In genomic region chr4:186351672-186352194, GRCh38 we compare ENCODE assay signal across 27 cellular contexts.
A peak's percentile ranks its signal among the peaks of the same experiment; 100 is the strongest.
DNase-seq lines count a peak whose midpoint lies in the region; ATAC-seq and TF ChIP-seq lines count a peak whose summit lies in the region.
"Had no signal": no experiment of that assay in that cellular context is flagged by ENCODE, and none has a peak within 500 bp of the region (broad histone marks: within the 10 kb centered on the region; RNA-seq: fewer than 3 reads in every experiment).

No MANE protein-coding gene starts in this region.

- DNase-seq in NCI-H146 treated with DMSO at 0.1 percent for 48 hours (lab: John Stamatoyannopoulos, UW; ENCODE audit: unreplicated experiment) (peak; percentile 28), NCI-H774 (lab: John Stamatoyannopoulos, UW) (peak; percentile 41), glutamatergic neuron (no peak)
- DNase-seq in stimulated activated effector memory CD8-positive, alpha-beta T cell treated with anti-CD3 and anti-CD28 coated beads, Interleukin-12 subunit alpha, Interleukin-12 subunit beta, amount 100 ng/mL, for 72 hours (ENCODE audit: low spot score in 2 of 2) = no peak
- DNase-seq in stimulated activated naive B cell treated with anti-CD40 and anti-IgM and Interleukin-4, amounts not matched to agents 10 μg/mL and 1 μg/mL and 100 μg/mL, for 72 hours = no peak
- no peak for DNase-seq in stimulated activated CD4-positive, alpha-beta T cell treated with anti-CD3 and anti-CD28 coated beads, Interleukin-1b, Interleukin-23, amount 100 ng/mL, for 48 hours
- DNase-seq: activated CD4-positive, alpha-beta T cell treated with anti-CD3 and anti-CD28 coated beads, Interleukin-2, amount 50 U/mL, for 4 hours; activated CD8-positive, alpha-beta memory T cell treated with anti-CD3 and anti-CD28 coated beads, Interleukin-2, amount 10 ng/mL, durations not matched to agents 7 days and 5 days; activated naive CD4-positive, alpha-beta T cell; DMS79; erythroblast; H9; MV-4-11; naive B cell; NCI-H2171; NCI-H524 treated with DMSO at 0.1 percent for 48 hours; right lobe of liver; stimulated activated CD4-positive, alpha-beta T cell treated with anti-CD3 and anti-CD28 coated beads, Interleukin-2, amount 100 ng/mL, for 48 hours; T-helper 2 cell; tibial artery had no signal

- no peaks in the 10 kb centered on the region for H3K4me1 Mint-ChIP-seq in stimulated activated effector memory CD8-positive, alpha-beta T cell treated with anti-CD3 and anti-CD28 coated beads, Interleukin-12 subunit alpha, Interleukin-12 subunit beta, amount 100 ng/mL, for 72 hours
- H3K4me1 Mint-ChIP-seq in stimulated activated naive B cell treated with anti-CD40 and anti-IgM and Interleukin-4, amounts not matched to agents 10 μg/mL and 1 μg/mL and 100 μg/mL, for 72 hours = no peaks in the 10 kb centered on the region
- H3K4me1 Mint-ChIP-seq in glutamatergic neuron (ENCODE audit: low read depth, unreplicated experiment) = no peaks in the 10 kb centered on the region
- H3K4me1 Mint-ChIP-seq: activated CD8-positive, alpha-beta memory T cell treated with anti-CD3 and anti-CD28 coated beads, Interleukin-2, amount 10 ng/mL, durations not matched to agents 7 days and 5 days; mesothelial cell of epicardium; naive B cell had no signal

- peak; percentile 8 for ATAC-seq in stimulated activated effector memory CD8-positive, alpha-beta T cell treated with anti-CD3 and anti-CD28 coated beads, Interleukin-12 subunit alpha, Interleukin-12 subunit beta, amount 100 ng/mL, for 72 hours
- ATAC-seq in stimulated activated naive B cell treated with anti-CD40 and anti-IgM and Interleukin-4, amounts not matched to agents 10 μg/mL and 1 μg/mL and 100 μg/mL, for 72 hours (replicated peaks) = no peak
- ATAC-seq: activated CD4-positive, CD25-positive, alpha-beta regulatory T cell treated with anti-CD3 and anti-CD28 coated beads, Interleukin-2, amount 50 U/mL, for 24 hours; activated CD8-positive, alpha-beta memory T cell treated with anti-CD3 and anti-CD28 coated beads, Interleukin-2, amount 10 ng/mL, durations not matched to agents 7 days and 5 days; HepG2; Right ventricle myocardium inferior had no signal

- H3K27me3 Mint-ChIP-seq in stimulated activated naive B cell treated with anti-CD40 and anti-IgM and Interleukin-4, amounts not matched to agents 10 μg/mL and 1 μg/mL and 100 μg/mL, for 72 hours = no peaks in the 10 kb centered on the region
- H3K27me3 Mint-ChIP-seq in glutamatergic neuron (ENCODE audit: unreplicated experiment) = no peaks in the 10 kb centered on the region
- H3K27me3 Mint-ChIP-seq: activated CD8-positive, alpha-beta memory T cell treated with anti-CD3 and anti-CD28 coated beads, Interleukin-2, amount 10 ng/mL, durations not matched to agents 7 days and 5 days; dendritic cell treated with granulocyte-macrophage colony-stimulating factor and Interleukin-4, amounts not matched to agents 40 ng/mL and 50 ng/mL, for 4 days had no signal

- TF ChIP-seq RAD21 in Ishikawa (IDR thresholded peaks at IDR 0.05; ENCODE audit: low read depth) = no peak

- H3K27ac Mint-ChIP-seq in stimulated activated effector memory CD8-positive, alpha-beta T cell treated with anti-CD3 and anti-CD28 coated beads, Interleukin-12 subunit alpha, Interleukin-12 subunit beta, amount 100 ng/mL, for 72 hours = no peak overlapping the region
- no peak overlapping the region for H3K27ac Mint-ChIP-seq in stimulated activated naive B cell treated with anti-CD40 and anti-IgM and Interleukin-4, amounts not matched to agents 10 μg/mL and 1 μg/mL and 100 μg/mL, for 72 hours
- H3K27ac Mint-ChIP-seq in glutamatergic neuron (ENCODE audit: unreplicated experiment) = no peak overlapping the region
- H3K27ac Mint-ChIP-seq: activated CD8-positive, alpha-beta memory T cell treated with anti-CD3 and anti-CD28 coated beads, Interleukin-2, amount 10 ng/mL, durations not matched to agents 7 days and 5 days; dendritic cell treated with granulocyte-macrophage colony-stimulating factor and Interleukin-4, amounts not matched to agents 40 ng/mL and 50 ng/mL, for 4 days; H9; mesothelial cell of epicardium had no signal

- TF ChIP-seq CTCF in glutamatergic neuron (IDR thresholded peaks at IDR 0.05; ENCODE audit: partially characterized antibody, unreplicated experiment) = no peak

- no peak overlapping the region for H3K4me3 Mint-ChIP-seq in stimulated activated effector memory CD8-positive, alpha-beta T cell treated with anti-CD3 and anti-CD28 coated beads, Interleukin-12 subunit alpha, Interleukin-12 subunit beta, amount 100 ng/mL, for 72 hours
- H3K4me3 Mint-ChIP-seq in stimulated activated naive B cell treated with anti-CD40 and anti-IgM and Interleukin-4, amounts not matched to agents 10 μg/mL and 1 μg/mL and 100 μg/mL, for 72 hours = no peak overlapping the region
- no peak overlapping the region for H3K4me3 Mint-ChIP-seq in glutamatergic neuron (ENCODE audit: unreplicated experiment)
- H3K4me3 Mint-ChIP-seq: activated CD8-positive, alpha-beta memory T cell treated with anti-CD3 and anti-CD28 coated beads, Interleukin-2, amount 10 ng/mL, durations not matched to agents 7 days and 5 days; brain; dendritic cell treated with granulocyte-macrophage colony-stimulating factor and Interleukin-4, amounts not matched to agents 40 ng/mL and 50 ng/mL, for 4 days; H9; mesothelial cell of epicardium; naive B cell had no signal

- H3K36me3 Mint-ChIP-seq in stimulated activated effector memory CD8-positive, alpha-beta T cell treated with anti-CD3 and anti-CD28 coated beads, Interleukin-12 subunit alpha, Interleukin-12 subunit beta, amount 100 ng/mL, for 72 hours = no peaks in the 10 kb centered on the region
- H3K36me3 Mint-ChIP-seq in stimulated activated naive B cell treated with anti-CD40 and anti-IgM and Interleukin-4, amounts not matched to agents 10 μg/mL and 1 μg/mL and 100 μg/mL, for 72 hours = no peaks in the 10 kb centered on the region
- no peaks in the 10 kb centered on the region for H3K36me3 Mint-ChIP-seq in glutamatergic neuron (ENCODE audit: unreplicated experiment)
- H3K36me3 Mint-ChIP-seq: activated CD8-positive, alpha-beta memory T cell treated with anti-CD3 and anti-CD28 coated beads, Interleukin-2, amount 10 ng/mL, durations not matched to agents 7 days and 5 days; brain; mesothelial cell of epicardium; naive B cell had no signal

- no peaks in the 10 kb centered on the region for H3K9me3 Mint-ChIP-seq in stimulated activated effector memory CD8-positive, alpha-beta T cell treated with anti-CD3 and anti-CD28 coated beads, Interleukin-12 subunit alpha, Interleukin-12 subunit beta, amount 100 ng/mL, for 72 hours
- H3K9me3 Mint-ChIP-seq in stimulated activated naive B cell treated with anti-CD40 and anti-IgM and Interleukin-4, amounts not matched to agents 10 μg/mL and 1 μg/mL and 100 μg/mL, for 72 hours = peaks cover 0 to 2% of the 10 kb centered on the region in 2 donors
- H3K9me3 Mint-ChIP-seq in glutamatergic neuron (ENCODE audit: unreplicated experiment) = peaks cover 4% of the 10 kb centered on the region
- H3K9me3 Mint-ChIP-seq: brain, H9 had no signal

- no peak for TF ChIP-seq EP300 in Ishikawa (IDR thresholded peaks at IDR 0.05; ENCODE audit: borderline replicate concordance)

TF ChIP-seq in Ishikawa, 13 proteins besides CTCF, POLR2A, EP300 and RAD21:
- TF ChIP-seq CEBPB (IDR thresholded peaks at IDR 0.05) (no peak), NFIC (IDR thresholded peaks at IDR 0.05) (peak; percentile 42; the same call in 1 of the 2 replicates)

Comparison
In these comparisons a context has a peak if more than half of its experiments do, and no peak if none do; other contexts are left out.
1. DNase-seq: peak in NCI-H146 treated with DMSO at 0.1 percent for 48 hours (single experiment) and NCI-H774 (single experiment); none in stimulated activated effector memory CD8-positive, alpha-beta T cell treated with anti-CD3 and anti-CD28 coated beads, Interleukin-12 subunit alpha, Interleukin-12 subunit beta, amount 100 ng/mL, for 72 hours (0 of 2), stimulated activated naive B cell treated with anti-CD40 and anti-IgM and Interleukin-4, amounts not matched to agents 10 μg/mL and 1 μg/mL and 100 μg/mL, for 72 hours (single experiment), stimulated activated CD4-positive, alpha-beta T cell treated with anti-CD3 and anti-CD28 coated beads, Interleukin-1b, Interleukin-23, amount 100 ng/mL, for 48 hours (single experiment) and glutamatergic neuron (single experiment).